1 cellular context compared by ENCODE assay signal in the genomic region with DNA sequence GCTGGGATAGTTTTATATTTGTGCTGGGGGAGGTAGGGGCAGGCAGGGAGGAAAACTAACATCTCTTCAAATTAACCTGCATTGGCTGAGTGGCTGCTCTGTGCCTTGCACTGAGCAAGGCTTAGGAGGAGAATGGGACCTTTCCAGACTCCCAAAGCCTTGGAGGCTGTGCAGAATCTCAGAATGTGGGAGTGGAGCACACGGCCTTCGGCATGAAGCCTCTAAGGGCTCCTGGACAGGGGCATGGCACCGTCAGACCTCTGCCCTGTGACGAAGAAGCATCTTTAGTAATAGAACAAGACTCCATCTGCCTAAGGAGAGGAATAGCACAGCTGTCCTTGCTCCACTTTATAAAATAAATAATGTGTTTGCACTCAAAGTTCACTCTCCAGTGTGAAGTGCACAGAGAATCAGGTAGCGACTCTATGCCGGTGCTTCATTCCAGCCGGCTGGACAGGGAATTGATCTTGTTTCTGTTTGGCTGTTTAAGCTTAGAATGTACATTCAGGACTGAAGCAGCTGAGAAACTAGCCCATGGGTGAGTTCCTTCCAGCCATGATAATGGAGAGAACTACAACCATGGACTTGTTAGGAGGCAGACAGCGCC.
TF ChIP-seq lines count a peak whose summit lies in the region.

No MANE protein-coding gene starts in this region.

TF ChIP-seq in H1, 55 proteins besides CTCF, POLR2A, EP300 and RAD21 (continued from another document):
- TF ChIP-seq ASH2L (IDR thresholded peaks at IDR 0.05; ENCODE audit: low read length) (no peak), MAFK (IDR thresholded peaks at IDR 0.05; ENCODE audit: low read depth, low read length) (no peak), SAP30 (IDR thresholded peaks at IDR 0.05; ENCODE audit: insufficient read depth, insufficient replicate concordance, low read length) (no peak), RXRA (IDR thresholded peaks at IDR 0.05; ENCODE audit: insufficient read depth, low read depth, low read length) (no peak), TBP (IDR thresholded peaks at IDR 0.05; ENCODE audit: low read depth, low read length) (no peak), HDAC6 (IDR thresholded peaks at IDR 0.05; ENCODE audit: low read depth, low read length) (no peak)
